In genomic region chr18:8324343-8325065, GRCh38 we compare ENCODE assay signal across 2 cellular contexts.
TF ChIP-seq lines count a peak whose summit lies in the region.

No MANE protein-coding gene starts in this region.

TF ChIP-seq in GM23338, 12 proteins besides CTCF, POLR2A, EP300 and RAD21:
- TF ChIP-seq ETS1 (IDR thresholded peaks at IDR 0.05) (no peak), ZNF331 (CRISPR knock-in tag; IDR thresholded peaks at IDR 0.05; ENCODE audit: low read depth) (no peak), EZH2 (IDR thresholded peaks at IDR 0.05; ENCODE audit: low read depth, unreplicated experiment) (no peak), REST (IDR thresholded peaks at IDR 0.05; ENCODE audit: unreplicated experiment) (no peak), EZH2phosphoT487 (IDR thresholded peaks at IDR 0.05; ENCODE audit: unreplicated experiment) (no peak), NANOG (IDR thresholded peaks at IDR 0.05; ENCODE audit: borderline replicate concordance) (no peak), STAT1 (IDR thresholded peaks at IDR 0.05; ENCODE audit: unreplicated experiment) (no peak), CREB1 (CRISPR knock-in tag; IDR thresholded peaks at IDR 0.05; ENCODE audit: low read depth) (no peak), POLR2AphosphoS5 (IDR thresholded peaks at IDR 0.05; ENCODE audit: low read depth) (no peak), ZNF462 (CRISPR knock-in tag; IDR thresholded peaks at IDR 0.05) (no peak), ZNF114 (CRISPR knock-in tag; IDR thresholded peaks at IDR 0.05) (no peak), JUNB (IDR thresholded peaks at IDR 0.05; ENCODE audit: unreplicated experiment) (no peak)

TF ChIP-seq in H1, 55 proteins besides CTCF, POLR2A, EP300 and RAD21:
- TF ChIP-seq ATF3 (IDR thresholded peaks at IDR 0.05; ENCODE audit: insufficient read depth, low read depth, low read length) (no peak), CHD2 (IDR thresholded peaks at IDR 0.05; ENCODE audit: low read length) (no peak), KDM5A (IDR thresholded peaks at IDR 0.05; ENCODE audit: low read length) (no peak), SAP30 (IDR thresholded peaks at IDR 0.05; ENCODE audit: insufficient read depth, insufficient replicate concordance, low read length) (no peak)
